Comparison of ENCODE assay signal across 14 cellular contexts in genomic region chr1:180527270-180527669, GRCh38. TPM values are rescaled to one million over a fixed set of nuclear protein-coding genes. Genes with fewer than 3 reads are reported as not detected.
DNase-seq lines count a peak whose midpoint lies in the region; ATAC-seq lines count a peak whose summit lies in the region.
"Had no signal": no experiment of that assay in that cellular context is flagged by ENCODE, and none has a peak within 500 bp of the region (broad histone marks: within the 10 kb centered on the region; RNA-seq: fewer than 3 reads in every experiment).

No MANE protein-coding gene starts in this region.

- H3K4me1 ChIP-seq in adipocyte (ENCODE audit: control insufficient read depth, insufficient read depth, low read length) (peaks cover 13% of the 10 kb centered on the region), aorta (ENCODE audit: control insufficient read depth in 1 of 2, insufficient read depth in 2 of 2, low read length in 2 of 2) (peaks cover 6 to 8% of the 10 kb centered on the region in 2 donors)

- no peaks in the 10 kb centered on the region for H3K27me3 ChIP-seq in adipocyte (replicated peaks; ENCODE audit: control insufficient read depth, insufficient read depth, low read length)
- H3K27me3 ChIP-seq in aorta (ENCODE audit: control insufficient read depth in 1 of 2, insufficient read depth in 2 of 2, low read length in 1 of 2): no peaks in the 10 kb centered on the region
- H3K27me3 ChIP-seq: esophagus muscularis mucosa had no signal

- ATAC-seq in left ventricle myocardium superior: peak; percentile 24
- ATAC-seq in Right ventricle myocardium inferior: no peak
- ATAC-seq in aorta (ENCODE audit: low FRiP score): no peak
- no peak for ATAC-seq in HG03175 (IDR thresholded peaks at IDR 0.05; ENCODE audit: unreplicated experiment)
- ATAC-seq in GM18868 (IDR thresholded peaks at IDR 0.05; ENCODE audit: unreplicated experiment): no peak

- no peaks in the 10 kb centered on the region for H3K9me3 ChIP-seq in adipocyte (ENCODE audit: control insufficient read depth, low read length)
- H3K9me3 ChIP-seq in aorta (ENCODE audit: control insufficient read depth, low read length): no peaks in the 10 kb centered on the region
- H3K9me3 ChIP-seq: esophagus muscularis mucosa had no signal

- H3K9ac ChIP-seq in adipocyte (ENCODE audit: low read length): no peak overlapping the region

- H3K4me3 ChIP-seq in adipocyte (ENCODE audit: low read length) (no peak overlapping the region), aorta (ENCODE audit: low read length in 2 of 2) (no peak overlapping the region)
- H3K4me3 ChIP-seq: esophagus muscularis mucosa had no signal

- WGBS in aorta, 2 donors: 30 to 41% methylated on average over 4 of the region's 4 CpGs

- intact Hi-C loops in left ventricle myocardium superior (cut with micrococcal nuclease) (no loop called here), Right ventricle myocardium inferior (cut with DNase I) (loop anchor here (2.0 kb wide), 1 partner anchor 20 kb away; no protein-coding TSS in a partner anchor), aorta (cut with DNase I) (loop anchor here in 1 of 2 donors (10.0 kb wide), 1 partner anchor 628 kb away; no protein-coding TSS in a partner anchor)

- peak overlapping the region; percentile 11 to 66 for H3K27ac ChIP-seq in aorta (ENCODE audit: low read depth in 1 of 2, low read length in 2 of 2)
- H3K27ac ChIP-seq: esophagus muscularis mucosa had no signal

- DNase-seq in left ventricle myocardium superior: no peak
- DNase-seq in Right ventricle myocardium inferior (ENCODE audit: missing footprints): no peak
- DNase-seq in adipocyte (ENCODE audit: low read depth): peak; percentile 28
- DNase-seq in islet precursor cell: peak; percentile 74
- DNase-seq in aorta: no peak
- DNase-seq in activated T-cell treated with anti-CD3 and anti-CD28 coated beads for 4 hours: no peak
- DNase-seq: activated naive CD4-positive, alpha-beta T cell treated with Interleukin-2 at 50 U/mL for 16 hours; COR-L47; NCI-H146 had no signal

- H3K36me3 ChIP-seq in adipocyte (ENCODE audit: control insufficient read depth, insufficient read depth, low read length, severe bottlenecking): no peaks in the 10 kb centered on the region
- no peaks in the 10 kb centered on the region for H3K36me3 ChIP-seq in aorta (ENCODE audit: control insufficient read depth in 1 of 2, insufficient read depth in 2 of 2, low read length in 1 of 2)
- H3K36me3 ChIP-seq: esophagus muscularis mucosa had no signal

RNA-seq across cellular contexts. Expression of gene ACBD6, which starts 24.9 kb away (rescaled TPM):
- total RNA-seq in left ventricle myocardium superior (20.5 TPM), Right ventricle myocardium inferior (17.8 TPM), aorta (10 to 100 TPM; 27.7 to 32.1 TPM)
- 10 to 100 TPM; 29.4 to 53.1 TPM for polyA plus RNA-seq in aorta

RNA-seq across cellular contexts. Expression of gene OVAAL, which starts 31.5 kb away (rescaled TPM):
- 1.5 TPM for total RNA-seq in left ventricle myocardium superior
- 2.0 TPM for total RNA-seq in Right ventricle myocardium inferior
- total RNA-seq in aorta: not detected
- polyA plus RNA-seq in aorta: not detected
- total RNA-seq: activated CD8-positive, alpha-beta memory T cell treated with anti-CD3 and anti-CD28 coated beads for 36 hours; esophagus muscularis mucosa; omental fat pad had no signal

Comparison
In these comparisons a context has a peak if more than half of its experiments do, and no peak if none do; other contexts are left out.
1. DNase-seq: peak in adipocyte (single experiment) and islet precursor cell (single experiment); none in left ventricle myocardium superior (single experiment), Right ventricle myocardium inferior (single experiment), aorta (0 of 2) and activated T-cell treated with anti-CD3 and anti-CD28 coated beads for 4 hours (single experiment).